Comparison of ENCODE assay signal across 8 cellular contexts in genomic region chr19:42281175-42282035, GRCh38. TPM values are rescaled to one million over a fixed set of nuclear protein-coding genes. Genes with fewer than 3 reads are reported as not detected.
DNase-seq lines count a peak whose midpoint lies in the region; ATAC-seq lines count a peak whose summit lies in the region.

No MANE protein-coding gene starts in this region.

- ATAC-seq in activated T-cell treated with anti-CD3 and anti-CD28 coated beads, Interleukin-2, amount 50 U/mL, for 72 hours (replicated peaks in 1 of 2), result no peak
- no peak for ATAC-seq in HG02642 (IDR thresholded peaks at IDR 0.05; ENCODE audit: poor library complexity, unreplicated experiment)

- H3K27ac Mint-ChIP-seq in activated T-cell treated with anti-CD3 and anti-CD28 coated beads, Interleukin-2, amount 50 U/mL, for 72 hours, result no peak overlapping the region

- peaks cover 0 to 6% of the 10 kb centered on the region in 2 donors for H3K36me3 Mint-ChIP-seq in activated T-cell treated with anti-CD3 and anti-CD28 coated beads, Interleukin-2, amount 50 U/mL, for 72 hours (ENCODE audit: insufficient read depth in 2 of 2)

- peak overlapping the region in 1 of 2 donors; percentile 77 for H3K4me3 Mint-ChIP-seq in activated T-cell treated with anti-CD3 and anti-CD28 coated beads, Interleukin-2, amount 50 U/mL, for 72 hours

- H3K27me3 Mint-ChIP-seq in activated T-cell treated with anti-CD3 and anti-CD28 coated beads, Interleukin-2, amount 50 U/mL, for 72 hours (ENCODE audit: low read depth), result no peaks in the 10 kb centered on the region

- in situ Hi-C loops in G401 (cut with HindIII; ENCODE audit: low sequenced_read_pairs), result no loop called here

- DNase-seq in G401 (ENCODE audit: low spot score) (peak; percentile 37), NCI-H1092 (lab: John Stamatoyannopoulos, UW) (peak; percentile 18), glomerular visceral epithelial cell (ENCODE audit: extremely low spot score) (peak; percentile 58), occipital lobe (lab: John Stamatoyannopoulos, UW) (peak; percentile 54), OCI-M2 (lab: John Stamatoyannopoulos, UW; ENCODE audit: unreplicated experiment) (no peak)
- peak; percentile 35 to 54 for DNase-seq in activated T-cell treated with anti-CD3 and anti-CD28 coated beads, Interleukin-2, amount 50 U/mL, for 72 hours
- DNase-seq in stimulated activated CD4-positive, alpha-beta T cell treated with anti-CD3 and anti-CD28 coated beads, Interleukin-12 subunit alpha, Interleukin-12 subunit beta, amount 100 ng/mL, for 4 hours, result no peak

- no peaks in the 10 kb centered on the region for H3K9me3 Mint-ChIP-seq in activated T-cell treated with anti-CD3 and anti-CD28 coated beads, Interleukin-2, amount 50 U/mL, for 72 hours

- peaks cover 48% of the 10 kb centered on the region for H3K4me1 Mint-ChIP-seq in activated T-cell treated with anti-CD3 and anti-CD28 coated beads, Interleukin-2, amount 50 U/mL, for 72 hours (ENCODE audit: low read depth)

RNA-seq across cellular contexts. Expression of gene CIC, which starts 12.4 kb away (rescaled TPM):
- total RNA-seq in G401 (2014; rRNA removed; shearing (Covaris generic)), result 14.3 and 21.2 TPM in 2 replicates
- 10 to 100 TPM; 90.1 to 95.0 TPM for total RNA-seq in activated T-cell treated with anti-CD3 and anti-CD28 coated beads, Interleukin-2, amount 50 U/mL, for 72 hours
- 19.5 TPM for total RNA-seq in occipital lobe

RNA-seq across cellular contexts. Expression of gene PRR19, which starts 20.5 kb away (rescaled TPM):
- 1.8 and 2.1 TPM in 2 replicates for total RNA-seq in G401 (2014; rRNA removed; shearing (Covaris generic))
- total RNA-seq in activated T-cell treated with anti-CD3 and anti-CD28 coated beads, Interleukin-2, amount 50 U/mL, for 72 hours, result under 1 TPM; 0.29 to 0.86 TPM
- total RNA-seq in occipital lobe, result 1.4 TPM

RNA-seq across cellular contexts. Expression of gene PAFAH1B3, which starts 21.0 kb away (rescaled TPM):
- 151 and 170 TPM in 2 replicates for total RNA-seq in G401 (2014; rRNA removed; shearing (Covaris generic))
- total RNA-seq in activated T-cell treated with anti-CD3 and anti-CD28 coated beads, Interleukin-2, amount 50 U/mL, for 72 hours, result 10 to 100 TPM; 36.7 to 37.6 TPM
- 198 TPM for total RNA-seq in occipital lobe

RNA-seq across cellular contexts. Expression of gene ERF, which starts 26.5 kb away (rescaled TPM):
- 157 and 165 TPM in 2 replicates for total RNA-seq in G401 (2014; rRNA removed; shearing (Covaris generic))
- 10 to 100 TPM; 65.7 to 75.6 TPM for total RNA-seq in activated T-cell treated with anti-CD3 and anti-CD28 coated beads, Interleukin-2, amount 50 U/mL, for 72 hours
- total RNA-seq in occipital lobe, result 7.8 TPM

RNA-seq across cellular contexts. Expression of gene TMEM145, which starts 31.7 kb away (rescaled TPM):
- total RNA-seq in G401 (2014; rRNA removed; shearing (Covaris generic)), result not detected in 2 replicates
- 1 to 10 TPM in 1 of 2 donors, under 1 TPM in 1; 0.67 to 1.6 TPM for total RNA-seq in activated T-cell treated with anti-CD3 and anti-CD28 coated beads, Interleukin-2, amount 50 U/mL, for 72 hours
- 47.1 TPM for total RNA-seq in occipital lobe

Comparison
In these comparisons a context has a peak if more than half of its experiments do, and no peak if none do; other contexts are left out.
1. DNase-seq: peak in G401 (single experiment), NCI-H1092 (single experiment), activated T-cell treated with anti-CD3 and anti-CD28 coated beads, Interleukin-2, amount 50 U/mL, for 72 hours (2 of 2), glomerular visceral epithelial cell (single experiment) and occipital lobe (single experiment); none in OCI-M2 (single experiment) and stimulated activated CD4-positive, alpha-beta T cell treated with anti-CD3 and anti-CD28 coated beads, Interleukin-12 subunit alpha, Interleukin-12 subunit beta, amount 100 ng/mL, for 4 hours (single experiment).